In the genomic region with DNA sequence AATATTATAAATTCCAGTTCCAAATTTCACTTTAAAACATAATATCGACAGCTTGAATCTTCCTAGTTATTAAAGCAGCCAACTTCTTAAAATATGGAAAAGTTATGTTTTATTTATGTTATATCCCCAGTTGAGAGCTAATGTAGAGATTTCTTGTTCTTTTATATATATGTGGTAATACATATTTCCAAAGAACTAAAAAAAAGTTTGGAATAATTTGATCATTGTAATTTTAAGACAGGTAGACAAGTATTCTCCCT, we compare ENCODE assay signal across 8 cellular contexts. TPM values are rescaled to one million over a fixed set of nuclear protein-coding genes. Genes with fewer than 3 reads are reported as not detected.
A peak's percentile ranks its signal among the peaks of the same experiment; 100 is the strongest.
DNase-seq lines count a peak whose midpoint lies in the region; ATAC-seq and TF ChIP-seq lines count a peak whose summit lies in the region.

No MANE protein-coding gene starts in this region.

- intact Hi-C loops in sigmoid colon (cut with DNase I): loop anchor here (1.0 to 2.0 kb wide), 2 partner anchors 67 to 110 kb away; partner anchors contain the start of gene UCHL3

- H3K9me3 ChIP-seq in GM23248 (ENCODE audit: low read depth) (no peaks in the 10 kb centered on the region), T-helper 17 cell (ENCODE audit: control insufficient read depth, low read length, poor library complexity, severe bottlenecking) (no peaks in the 10 kb centered on the region), sigmoid colon (no peaks in the 10 kb centered on the region)

- no peak for ATAC-seq in T-helper 17 cell
- no peak for ATAC-seq in GM18861 (IDR thresholded peaks at IDR 0.05; ENCODE audit: unreplicated experiment)
- ATAC-seq in GM18505 (IDR thresholded peaks at IDR 0.05; ENCODE audit: unreplicated experiment): no peak

- peaks cover 24% of the 10 kb centered on the region; the same call in 1 of the 2 replicates for H3F3A ChIP-seq in GM23248 (ENCODE audit: insufficient read depth)

- H3K4me1 ChIP-seq in GM23248 (ENCODE audit: insufficient read depth): peaks cover 18% of the 10 kb centered on the region
- H3K4me1 ChIP-seq in sigmoid colon: peaks cover 0 to 16% (median 13%) of the 10 kb centered on the region in 4 donors

- peaks cover 14% of the 10 kb centered on the region for H3K4me1 Mint-ChIP-seq in T-helper 17 cell

- peak overlapping the region; percentile 89 for H2AFZ ChIP-seq in GM23248

- WGBS in GM23248 (ENCODE audit: low coverage in 1 of 2, low lambda C conversion rate in 2 of 2, missing lambda C conversion rate in 2 of 2), 2 experiments: 0% methylated on average over 1 of the region's 1 CpG
- WGBS in sigmoid colon, 2 donors: 0 to 2% methylated on average over 1 of the region's 1 CpG

- H4K20me1 ChIP-seq in GM23248 (ENCODE audit: insufficient read depth): no peaks in the 10 kb centered on the region

- peak overlapping the region; percentile 85 for H3K4me2 ChIP-seq in GM23248 (ENCODE audit: unreplicated experiment)

- H3K36me3 Mint-ChIP-seq in T-helper 17 cell (ENCODE audit: low read depth): peaks cover 7% of the 10 kb centered on the region

- H3K4me3 ChIP-seq in GM23248: peak overlapping the region; percentile 84
- H3K4me3 ChIP-seq in fibroblast of mammary gland (ENCODE audit: control insufficient read depth, low read depth, low read length): peak overlapping the region; percentile 73
- peak overlapping the region; percentile 64 to 94 (median 84) for H3K4me3 ChIP-seq in sigmoid colon

- in situ Hi-C loops in GM23248 (cut with MboI): no loop called here

- H3K79me2 ChIP-seq in GM23248 (ENCODE audit: insufficient read depth): peaks cover 25% of the 10 kb centered on the region

- TF ChIP-seq CTCF in fibroblast of mammary gland (conservative IDR thresholded peaks at IDR 0.05; ENCODE audit: control insufficient read depth, insufficient read depth, low read depth, low read length) (no peak), sigmoid colon (IDR thresholded peaks at IDR 0.05) (no peak)

- peak overlapping the region; percentile 100 for H3K4me3 Mint-ChIP-seq in T-helper 17 cell

- H3K27ac Mint-ChIP-seq in T-helper 17 cell: peak overlapping the region; percentile 24

- peak overlapping the region; percentile 76 for H3K9ac ChIP-seq in GM23248

- H3K27ac ChIP-seq in GM23248 (peak overlapping the region; percentile 47), sigmoid colon (peak overlapping the region; percentile 76 to 84 (median 81))

- H3K27me3 ChIP-seq in GM23248 (replicated peaks; ENCODE audit: insufficient read depth) (no peaks in the 10 kb centered on the region), sigmoid colon (no peaks in the 10 kb centered on the region)

- H3K36me3 ChIP-seq in GM23248 (ENCODE audit: low read depth): no peaks in the 10 kb centered on the region
- no peaks in the 10 kb centered on the region for H3K36me3 ChIP-seq in sigmoid colon

- H3K27me3 Mint-ChIP-seq in T-helper 17 cell: peaks cover 76% of the 10 kb centered on the region

- no peak for TF ChIP-seq EP300 in sigmoid colon (IDR thresholded peaks at IDR 0.05)

- DNase-seq in GM23248 (no peak), T-helper 17 cell (no peak), fibroblast of mammary gland (ENCODE audit: low read depth) (no peak), sigmoid colon (no peak), epidermal melanocyte (ENCODE audit: insufficient read length, low spot score) (no peak)
- DNase-seq in stimulated activated CD4-positive, alpha-beta T cell treated with anti-CD3 and anti-CD28 coated beads, Interleukin-15, amount 100 ng/mL, for 24 hours: no peak

- no peaks in the 10 kb centered on the region for H3K9me2 ChIP-seq in GM23248 (ENCODE audit: insufficient read depth)

- TF ChIP-seq POLR2A in sigmoid colon (IDR thresholded peaks at IDR 0.05): no peak
- no peak for TF ChIP-seq POLR2A in GM18505 (IDR thresholded peaks at IDR 0.05; ENCODE audit: borderline replicate concordance, extremely low read depth, insufficient read depth, insufficient read length)

RNA-seq across cellular contexts. Expression of gene TBC1D4, which starts 0.8 kb away (rescaled TPM):
- 13.5 and 19.3 TPM in 2 replicates for total RNA-seq in GM23248 (2014; rRNA removed; shearing (Covaris generic))
- polyA plus RNA-seq in GM23248 (2016; fragmentation: Nextera tagmentation; extraction: Ambion mirVana): 5.5 and 6.7 TPM in 2 replicates
- 10 to 100 TPM; 64.9 to 67.1 TPM for total RNA-seq in T-helper 17 cell
- 10 to 100 TPM in 2 of 4 donors, 1 to 10 TPM in 2; 7.2 to 15.0 (median 10.1) TPM for total RNA-seq in sigmoid colon
- polyA plus RNA-seq in sigmoid colon: 1 to 10 TPM; 5.4 to 7.8 (median 5.5) TPM

RNA-seq across cellular contexts. Expression of gene COMMD6, which starts 54.9 kb away (rescaled TPM):
- 79.3 and 100 TPM in 2 replicates for total RNA-seq in GM23248 (2014; rRNA removed; shearing (Covaris generic))
- 361 and 364 TPM in 2 replicates for polyA plus RNA-seq in GM23248 (2016; fragmentation: Nextera tagmentation; extraction: Ambion mirVana)
- 100 to 1,000 TPM; 192 to 215 TPM for total RNA-seq in T-helper 17 cell
- total RNA-seq in sigmoid colon: 100 to 1,000 TPM; 174 to 447 (median 191) TPM
- 100 to 1,000 TPM; 138 to 203 (median 190) TPM for polyA plus RNA-seq in sigmoid colon
